ENCODE assay signal across 8 cellular contexts in the genomic region with DNA sequence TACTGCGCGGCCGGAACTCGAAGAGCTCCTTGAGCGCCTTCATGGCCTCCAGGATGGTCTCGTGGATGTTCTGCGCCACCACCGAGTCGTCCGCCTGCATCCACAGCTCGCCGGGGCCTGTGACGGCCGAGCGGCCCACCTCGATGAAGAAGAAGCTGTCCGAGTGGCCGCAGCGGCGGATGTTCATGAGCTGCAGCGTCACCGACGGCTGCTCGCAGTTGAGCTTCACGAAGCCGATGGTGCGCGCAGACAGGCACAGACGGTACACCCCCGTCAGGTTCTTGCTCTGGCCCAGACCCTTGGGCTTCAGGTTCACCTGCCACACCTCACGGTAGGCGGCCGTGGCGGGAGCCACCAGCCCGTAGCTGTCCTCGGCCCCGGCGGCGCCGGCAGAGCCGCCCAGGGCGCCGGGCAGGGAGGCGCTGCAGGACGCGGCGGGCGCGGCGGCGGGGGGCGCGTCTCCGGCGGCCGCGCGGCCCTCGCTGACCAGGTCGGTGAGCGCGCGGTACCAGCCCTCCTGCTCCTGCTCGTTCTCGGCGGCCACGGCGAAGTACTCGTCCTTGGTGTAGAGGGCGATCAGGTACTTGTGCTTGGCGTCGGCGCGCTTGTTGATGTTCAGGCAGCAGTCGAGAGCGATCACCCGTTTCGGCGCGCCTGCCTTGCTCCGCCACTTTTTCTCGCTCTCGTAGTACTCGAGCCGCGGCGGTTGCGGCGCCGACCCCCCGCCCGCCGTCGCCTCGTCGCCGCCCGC. TPM values are rescaled to one million over a fixed set of nuclear protein-coding genes. Genes with fewer than 3 reads are reported as not detected.
A peak's percentile ranks its signal among the peaks of the same experiment; 100 is the strongest.
DNase-seq lines count a peak whose midpoint lies in the region; ATAC-seq and TF ChIP-seq lines count a peak whose summit lies in the region.

No MANE protein-coding gene starts in this region.

- peak overlapping the region; percentile 72 for H3K4me3 ChIP-seq in iPS-11a (ENCODE audit: low read depth, low read length)
- peak overlapping the region; percentile 56 to 85 (median 81) for H3K4me3 ChIP-seq in skeletal muscle tissue (ENCODE audit: low read length in 3 of 3)

- H3K27ac Mint-ChIP-seq in HFFc6, result no peak overlapping the region

- H3K4me1 Mint-ChIP-seq in HFFc6 (ENCODE audit: low read depth), result peaks cover 20% of the 10 kb centered on the region

- peak; percentile 36 for DNase-seq in AG20443 (ENCODE audit: low spot score)
- no peak for DNase-seq in HFFc6
- peak; percentile 37 for DNase-seq in RPMI7951 (ENCODE audit: low read depth)
- no peak for DNase-seq in AG08395 (ENCODE audit: low spot score)

- H3K4me3 Mint-ChIP-seq in HFFc6, result peak overlapping the region; percentile 73

- H3K27me3 ChIP-seq in skeletal muscle tissue (ENCODE audit: control insufficient read depth in 3 of 3, insufficient read depth in 3 of 3, low read length in 3 of 3), result no peaks in the 10 kb centered on the region

- peaks cover 4% of the 10 kb centered on the region for H3K27me3 Mint-ChIP-seq in HFFc6 (ENCODE audit: insufficient read depth)

- H3K27ac ChIP-seq in angular gyrus (ENCODE audit: low read depth, low read length) (peak overlapping the region; percentile 80), skeletal muscle tissue (ENCODE audit: low read depth, low read length) (peak overlapping the region; percentile 82)

- no peak for ATAC-seq in HG03025 (IDR thresholded peaks at IDR 0.05; ENCODE audit: low FRiP score, unreplicated experiment)

- TF ChIP-seq CTCF in HFFc6 (IDR thresholded peaks at IDR 0.05), result 0 out of 2 replicates have a peak, but pooled peaks have one; percentile 6

- H3K36me3 Mint-ChIP-seq in HFFc6 (ENCODE audit: low read depth), result no peaks in the 10 kb centered on the region

- no peaks in the 10 kb centered on the region for H3K9me3 ChIP-seq in skeletal muscle tissue (ENCODE audit: control insufficient read depth in 3 of 3, low read length in 3 of 3)

- peak overlapping the region; percentile 20 to 88 (median 70) for H3K9ac ChIP-seq in skeletal muscle tissue (ENCODE audit: low read depth in 1 of 3, low read length in 3 of 3)

- H3K36me3 ChIP-seq in skeletal muscle tissue (ENCODE audit: control insufficient read depth in 3 of 3, insufficient read depth in 3 of 3, low read length in 3 of 3), result peaks cover 3 to 28% (median 9%) of the 10 kb centered on the region in 3 donors

- H3K9me3 Mint-ChIP-seq in HFFc6, result no peaks in the 10 kb centered on the region

- H3K4me1 ChIP-seq in skeletal muscle tissue (ENCODE audit: control insufficient read depth in 3 of 3, insufficient read depth in 3 of 3, low read length in 3 of 3), result peaks cover 15 to 44% (median 26%) of the 10 kb centered on the region in 3 donors

RNA-seq across cellular contexts. Expression of a gene that starts 1.1 kb away (rescaled TPM):
- total RNA-seq in HFFc6 (2021; fragmentation: NEBNext Ultra II Directional; extraction: Animal tissue kit (Norgen Biotek cat#: 25700)), result 10 to 100 TPM in 1 of 6 experiments, 1 to 10 TPM in 5; 5.2 to 11.1 (median 5.5) TPM
- total RNA-seq in RPMI7951 (2014; rRNA removed; shearing (Covaris generic)), result 0.24 and 0.49 TPM in 2 replicates
- 2.6 TPM for total RNA-seq in skeletal muscle tissue

Comparison
In these comparisons a context has a peak if more than half of its experiments do, and no peak if none do; other contexts are left out.
1. DNase-seq: peak in AG20443 (single experiment) and RPMI7951 (single experiment); none in HFFc6 (single experiment) and AG08395 (single experiment).